1 cellular context compared by ENCODE assay signal in the genomic region with DNA sequence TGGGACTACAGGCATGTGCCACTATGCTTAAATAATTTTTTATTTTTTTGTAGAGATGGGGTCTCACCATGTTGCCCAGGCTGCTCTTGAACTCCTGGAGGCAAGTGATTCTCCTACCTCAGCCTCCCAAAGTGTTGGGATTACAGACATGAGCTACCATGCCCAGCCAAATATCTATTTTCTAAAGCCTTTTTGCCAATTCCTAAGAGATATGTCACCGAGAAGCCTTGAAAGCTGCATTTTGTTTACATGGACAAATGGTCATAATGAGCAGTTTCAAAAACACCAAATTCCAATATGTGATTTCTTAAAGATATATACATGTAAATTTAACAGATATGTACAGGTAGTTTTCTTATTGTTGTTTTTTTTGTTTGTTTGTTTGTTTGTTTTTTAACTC.
TF ChIP-seq lines count a peak whose summit lies in the region.

No MANE protein-coding gene starts in this region.

TF ChIP-seq in IMR-90, 13 proteins besides CTCF, POLR2A, EP300 and RAD21:
- TF ChIP-seq USF2 (IDR thresholded peaks at IDR 0.05; ENCODE audit: low read depth, low read length) = no peak
- TF ChIP-seq CEBPB (IDR thresholded peaks at IDR 0.05; ENCODE audit: low read depth, low read length) = no peak
- no peak for TF ChIP-seq CHD1 (IDR thresholded peaks at IDR 0.05; ENCODE audit: low read depth, low read length)
- TF ChIP-seq ELK1 (IDR thresholded peaks at IDR 0.05; ENCODE audit: borderline replicate concordance, low read depth, low read length) = no peak
- no peak for TF ChIP-seq NFE2L2 (IDR thresholded peaks at IDR 0.05; ENCODE audit: low read depth, low read length)
- TF ChIP-seq RCOR1 (IDR thresholded peaks at IDR 0.05; ENCODE audit: insufficient replicate concordance, low read length) = no peak
- TF ChIP-seq MXI1 (IDR thresholded peaks at IDR 0.05; ENCODE audit: borderline replicate concordance, low read depth, low read length) = no peak
- no peak for TF ChIP-seq FOS (IDR thresholded peaks at IDR 0.05; ENCODE audit: low read depth, low read length)
- no peak for TF ChIP-seq MAZ (IDR thresholded peaks at IDR 0.05; ENCODE audit: borderline replicate concordance, low read depth, low read length)
- no peak for TF ChIP-seq RFX5 (IDR thresholded peaks at IDR 0.05; ENCODE audit: low read depth, low read length)
- TF ChIP-seq BHLHE40 (IDR thresholded peaks at IDR 0.05; ENCODE audit: low read depth, low read length) = no peak
- no peak for TF ChIP-seq SMC3 (IDR thresholded peaks at IDR 0.05; ENCODE audit: low read depth, low read length)
- TF ChIP-seq MAFK (IDR thresholded peaks at IDR 0.05; ENCODE audit: low read depth, low read length) = no peak
